25 cellular contexts compared by ENCODE assay signal in genomic region chr6:42988486-42989020, GRCh38. TPM values are rescaled to one million over a fixed set of nuclear protein-coding genes. Genes with fewer than 3 reads are reported as not detected.
A peak's percentile ranks its signal among the peaks of the same experiment; 100 is the strongest.
DNase-seq lines count a peak whose midpoint lies in the region; ATAC-seq and TF ChIP-seq lines count a peak whose summit lies in the region.
"Had no signal": no experiment of that assay in that cellular context is flagged by ENCODE, and none has a peak within 500 bp of the region (broad histone marks: within the 10 kb centered on the region; RNA-seq: fewer than 3 reads in every experiment).

No MANE protein-coding gene starts in this region.

- H3K27me3 Mint-ChIP-seq in MCF 10A (ENCODE audit: insufficient read depth, unreplicated experiment): no peaks in the 10 kb centered on the region
- no peaks in the 10 kb centered on the region for H3K27me3 Mint-ChIP-seq in activated T-helper 17 cell treated with anti-CD3 and anti-CD28 coated beads, Interleukin-2, amount 50 U/mL, for 72 hours
- no peaks in the 10 kb centered on the region for H3K27me3 Mint-ChIP-seq in activated CD8-positive, alpha-beta T cell treated with anti-CD3 and anti-CD28 coated beads for 36 hours

- H3K36me3 ChIP-seq in breast epithelium: no peaks in the 10 kb centered on the region
- peaks cover 0 to 10% of the 10 kb centered on the region in 2 donors for H3K36me3 ChIP-seq in thyroid gland

- H3K9me3 ChIP-seq in breast epithelium (no peaks in the 10 kb centered on the region), thyroid gland (no peaks in the 10 kb centered on the region)
- H3K9me3 ChIP-seq: esophagus squamous epithelium, upper lobe of right lung had no signal

- H3K4me3 ChIP-seq in breast epithelium: no peak overlapping the region
- H3K4me3 ChIP-seq in fibroblast of pulmonary artery (replicated peaks; ENCODE audit: low read depth, low read length): no peak overlapping the region
- H3K4me3 ChIP-seq in thyroid gland (replicated peaks in 1 of 3): no peak overlapping the region
- H3K4me3 ChIP-seq: dorsolateral prefrontal cortex, esophagus squamous epithelium, GM12878, K562, upper lobe of right lung had no signal

- CTCF ChIA-PET in MCF 10A (lab: Yijun Ruan, JAX): interaction anchor here (1.0 to 2.1 kb wide), 2 partner anchors 9 to 22 kb away, joined by 3 to 6 read pairs; no protein-coding TSS in a partner anchor
- CTCF ChIA-PET in activated CD8-positive, alpha-beta T cell treated with anti-CD3 and anti-CD28 coated beads for 36 hours (lab: Charles Lee): interaction anchor here (1.1 to 2.0 kb wide), 4 partner anchors 18 to 155 kb away, joined by 3 to 8 read pairs (median 4); no protein-coding TSS in a partner anchor

- no peak for ATAC-seq in activated T-helper 17 cell treated with anti-CD3 and anti-CD28 coated beads, Interleukin-2, amount 50 U/mL, for 72 hours (replicated peaks)
- ATAC-seq in HG02981 (IDR thresholded peaks at IDR 0.05; ENCODE audit: unreplicated experiment) (no peak), GM19023 (IDR thresholded peaks at IDR 0.05; ENCODE audit: unreplicated experiment) (no peak)
- no peak for ATAC-seq in activated CD8-positive, alpha-beta T cell treated with anti-CD3 and anti-CD28 coated beads for 36 hours
- ATAC-seq: GM12878, left colon, upper lobe of right lung had no signal

- BruUV-seq in MCF 10A (replicated peaks; lab: Mats Ljungman, UMichigan): no TSS peak

- H3K27me3 ChIP-seq in breast epithelium: no peaks in the 10 kb centered on the region
- no peaks in the 10 kb centered on the region for H3K27me3 ChIP-seq in thyroid gland
- H3K27me3 ChIP-seq: dorsolateral prefrontal cortex, esophagus squamous epithelium, upper lobe of right lung had no signal

- peaks cover 33% of the 10 kb centered on the region for H3K4me1 Mint-ChIP-seq in MCF 10A (ENCODE audit: insufficient read depth, unreplicated experiment)
- H3K4me1 Mint-ChIP-seq in activated T-helper 17 cell treated with anti-CD3 and anti-CD28 coated beads, Interleukin-2, amount 50 U/mL, for 72 hours: peaks cover 27% of the 10 kb centered on the region
- peaks cover 46% of the 10 kb centered on the region for H3K4me1 Mint-ChIP-seq in activated CD8-positive, alpha-beta T cell treated with anti-CD3 and anti-CD28 coated beads for 36 hours (ENCODE audit: low read depth)

- no peaks in the 10 kb centered on the region for H3K9me3 Mint-ChIP-seq in MCF 10A (ENCODE audit: unreplicated experiment)
- no peaks in the 10 kb centered on the region for H3K9me3 Mint-ChIP-seq in activated T-helper 17 cell treated with anti-CD3 and anti-CD28 coated beads, Interleukin-2, amount 50 U/mL, for 72 hours
- H3K9me3 Mint-ChIP-seq in activated CD8-positive, alpha-beta T cell treated with anti-CD3 and anti-CD28 coated beads for 36 hours: no peaks in the 10 kb centered on the region

- H3K4me1 ChIP-seq in breast epithelium (peaks cover 0 to 7% of the 10 kb centered on the region in 2 donors), thyroid gland (peaks cover 20 to 31% of the 10 kb centered on the region in 2 donors)

- H3K27ac ChIP-seq in breast epithelium: no peak overlapping the region
- H3K27ac ChIP-seq in thyroid gland: no peak overlapping the region
- H3K27ac ChIP-seq: esophagus squamous epithelium, HL-60, upper lobe of right lung had no signal

- H3K4me3 Mint-ChIP-seq in MCF 10A (ENCODE audit: unreplicated experiment): no peak overlapping the region
- no peak overlapping the region for H3K4me3 Mint-ChIP-seq in activated T-helper 17 cell treated with anti-CD3 and anti-CD28 coated beads, Interleukin-2, amount 50 U/mL, for 72 hours
- H3K4me3 Mint-ChIP-seq in activated CD8-positive, alpha-beta T cell treated with anti-CD3 and anti-CD28 coated beads for 36 hours: no peak overlapping the region

- H3K27ac Mint-ChIP-seq in MCF 10A (ENCODE audit: low read depth, unreplicated experiment): no peak overlapping the region
- peak overlapping the region; percentile 49 for H3K27ac Mint-ChIP-seq in activated T-helper 17 cell treated with anti-CD3 and anti-CD28 coated beads, Interleukin-2, amount 50 U/mL, for 72 hours
- H3K27ac Mint-ChIP-seq in activated CD8-positive, alpha-beta T cell treated with anti-CD3 and anti-CD28 coated beads for 36 hours: no peak overlapping the region

- DNase-seq in MCF 10A (ENCODE audit: unreplicated experiment) (peak; percentile 17), breast epithelium (ENCODE audit: low spot score in 2 of 2) (no peak), fibroblast of pulmonary artery (ENCODE audit: low read depth) (peak; percentile 74), thyroid gland (peak; percentile 11 to 30)
- DNase-seq in activated CD8-positive, alpha-beta T cell treated with anti-CD3 and anti-CD28 coated beads for 36 hours: no peak
- DNase-seq: activated CD4-positive, CD25-positive, alpha-beta regulatory T cell treated with anti-CD3 and anti-CD28 coated beads, Interleukin-2, amount 50 U/mL, for 72 hours; activated gamma-delta T cell; aorta; dorsolateral prefrontal cortex; esophagus squamous epithelium; left colon; NCI-H1092 treated with DMSO at 0.1 percent for 48 hours; NCI-H2171; NCI-H774; stimulated activated naive CD4-positive, alpha-beta T cell; T-helper 1 cell; upper lobe of right lung had no signal

- no peak for TF ChIP-seq CTCF in MCF 10A (IDR thresholded peaks at IDR 0.05; ENCODE audit: unreplicated experiment)
- TF ChIP-seq CTCF in breast epithelium (IDR thresholded peaks at IDR 0.05): no peak
- TF ChIP-seq CTCF in fibroblast of pulmonary artery (IDR thresholded peaks at IDR 0.05; ENCODE audit: low read length, missing control alignments): no peak
- TF ChIP-seq CTCF in thyroid gland (IDR thresholded peaks at IDR 0.05): no peak
- TF ChIP-seq CTCF in activated CD8-positive, alpha-beta T cell treated with anti-CD3 and anti-CD28 coated beads for 36 hours (IDR thresholded peaks at IDR 0.05): no peak

- POLR2A ChIA-PET in MCF 10A (lab: Yijun Ruan, JAX): interaction anchor here (0.6 to 1.9 kb wide), 5 partner anchors 10 to 169 kb away, joined by 3 to 12 read pairs (median 4); partner anchors contain the start of gene PEX6
- POLR2A ChIA-PET in activated CD8-positive, alpha-beta T cell treated with anti-CD3 and anti-CD28 coated beads for 36 hours (lab: Charles Lee): interaction anchor here (1.1 to 1.9 kb wide), 5 partner anchors 9 to 241 kb away, joined by 4 to 11 read pairs (median 4); partner anchors contain the start of genes CUL7, DNPH1 and PEX6

- intact Hi-C loops in MCF 10A (cut with micrococcal nuclease) (no loop called here), breast epithelium (cut with DNase I; ENCODE audit: low total_unique reads) (loop anchor here (10.0 kb wide), 1 partner anchor 1054 kb away; no protein-coding TSS in a partner anchor), thyroid gland (cut with DNase I) (no loop called here)
- intact Hi-C loops in activated CD8-positive, alpha-beta T cell treated with anti-CD3 and anti-CD28 coated beads for 36 hours (cut with micrococcal nuclease): no loop called here

- peaks cover 25% of the 10 kb centered on the region for H3K36me3 Mint-ChIP-seq in MCF 10A (ENCODE audit: insufficient read depth, unreplicated experiment)
- peaks cover 34% of the 10 kb centered on the region for H3K36me3 Mint-ChIP-seq in activated T-helper 17 cell treated with anti-CD3 and anti-CD28 coated beads, Interleukin-2, amount 50 U/mL, for 72 hours (ENCODE audit: low read depth)
- peaks cover 18% of the 10 kb centered on the region for H3K36me3 Mint-ChIP-seq in activated CD8-positive, alpha-beta T cell treated with anti-CD3 and anti-CD28 coated beads for 36 hours (ENCODE audit: low read depth)

- WGBS in thyroid gland, 2 donors: 7 to 18% methylated on average over 1 of the region's 1 CpG

- no peak for TF ChIP-seq POLR2A in breast epithelium (IDR thresholded peaks at IDR 0.05)
- no peak for TF ChIP-seq POLR2A in thyroid gland (IDR thresholded peaks at IDR 0.05)

RNA-seq across cellular contexts. Expression of gene PPP2R5D, which starts 4.2 kb away (rescaled TPM):
- total RNA-seq in MCF 10A (2022): 16.5 and 17.9 TPM in 2 replicates
- total RNA-seq in breast epithelium: 10 to 100 TPM; 25.2 to 35.6 (median 34.7) TPM
- total RNA-seq in activated T-helper 17 cell treated with anti-CD3 and anti-CD28 coated beads, Interleukin-2, amount 50 U/mL, for 72 hours: 10 to 100 TPM; 55.8 to 62.5 TPM
- total RNA-seq in thyroid gland: 10 to 100 TPM; 22.8 to 47.0 (median 28.2) TPM
- 10 to 100 TPM; 41.6 to 47.5 TPM for total RNA-seq in activated CD8-positive, alpha-beta T cell treated with anti-CD3 and anti-CD28 coated beads for 36 hours

RNA-seq across cellular contexts. Expression of gene PEX6, which starts 9.6 kb away (rescaled TPM):
- 25.8 and 34.0 TPM in 2 replicates for total RNA-seq in MCF 10A (2022)
- 10 to 100 TPM; 13.0 to 22.3 (median 18.9) TPM for total RNA-seq in breast epithelium
- total RNA-seq in activated T-helper 17 cell treated with anti-CD3 and anti-CD28 coated beads, Interleukin-2, amount 50 U/mL, for 72 hours: 10 to 100 TPM in 1 of 2 donors, 1 to 10 TPM in 1; 9.6 to 16.4 TPM
- 10 to 100 TPM; 23.7 to 39.9 (median 28.4) TPM for total RNA-seq in thyroid gland
- 1 to 10 TPM; 7.3 to 9.0 TPM for total RNA-seq in activated CD8-positive, alpha-beta T cell treated with anti-CD3 and anti-CD28 coated beads for 36 hours

RNA-seq across cellular contexts. Expression of gene MEA1, which starts 25.2 kb away (rescaled TPM):
- 71.8 and 79.9 TPM in 2 replicates for total RNA-seq in MCF 10A (2022)
- total RNA-seq in breast epithelium: 10 to 100 TPM; 65.0 to 78.0 (median 76.3) TPM
- total RNA-seq in activated T-helper 17 cell treated with anti-CD3 and anti-CD28 coated beads, Interleukin-2, amount 50 U/mL, for 72 hours: 10 to 100 TPM; 75.7 to 93.8 TPM
- 10 to 100 TPM; 45.9 to 78.1 (median 61.7) TPM for total RNA-seq in thyroid gland
- total RNA-seq in activated CD8-positive, alpha-beta T cell treated with anti-CD3 and anti-CD28 coated beads for 36 hours: 10 to 100 TPM; 84.8 to 92.3 TPM

RNA-seq across cellular contexts. Expression of gene KLHDC3, which starts 25.5 kb away (rescaled TPM):
- total RNA-seq in MCF 10A (2022) (35.6 and 39.2 TPM in 2 replicates), breast epithelium (10 to 100 TPM; 91.4 to 97.3 (median 92.5) TPM), thyroid gland (100 to 1,000 TPM in 1 of 4 donors, 10 to 100 TPM in 3; 93.1 to 107 (median 97.7) TPM)
- 10 to 100 TPM; 64.0 to 65.6 TPM for total RNA-seq in activated T-helper 17 cell treated with anti-CD3 and anti-CD28 coated beads, Interleukin-2, amount 50 U/mL, for 72 hours
- total RNA-seq in activated CD8-positive, alpha-beta T cell treated with anti-CD3 and anti-CD28 coated beads for 36 hours: 10 to 100 TPM; 58.6 to 64.0 TPM

RNA-seq across cellular contexts. Expression of gene GNMT, which starts 28.0 kb away (rescaled TPM):
- total RNA-seq in MCF 10A (2022) (0.30 TPM in 1 of 2 replicates, not detected in the other), breast epithelium (1 to 10 TPM in 2 of 3 donors, under 1 TPM in 1; 0.32 to 5.9 (median 1.8) TPM), thyroid gland (1 to 10 TPM in 3 of 4 donors, under 1 TPM in 1; 0.98 to 7.5 (median 2.5) TPM)
- under 1 TPM; 0.24 to 0.30 TPM for total RNA-seq in activated T-helper 17 cell treated with anti-CD3 and anti-CD28 coated beads, Interleukin-2, amount 50 U/mL, for 72 hours
- total RNA-seq in activated CD8-positive, alpha-beta T cell treated with anti-CD3 and anti-CD28 coated beads for 36 hours: under 1 TPM; 0.25 to 0.38 TPM
- total RNA-seq: Daoy, posterior vena cava had no signal

Comparison
In these comparisons a context has a peak if more than half of its experiments do, and no peak if none do; other contexts are left out.
1. DNase-seq: peak in MCF 10A (single experiment), fibroblast of pulmonary artery (single experiment) and thyroid gland (2 of 2); none in breast epithelium (0 of 2) and activated CD8-positive, alpha-beta T cell treated with anti-CD3 and anti-CD28 coated beads for 36 hours (single experiment).